In the genomic region with DNA sequence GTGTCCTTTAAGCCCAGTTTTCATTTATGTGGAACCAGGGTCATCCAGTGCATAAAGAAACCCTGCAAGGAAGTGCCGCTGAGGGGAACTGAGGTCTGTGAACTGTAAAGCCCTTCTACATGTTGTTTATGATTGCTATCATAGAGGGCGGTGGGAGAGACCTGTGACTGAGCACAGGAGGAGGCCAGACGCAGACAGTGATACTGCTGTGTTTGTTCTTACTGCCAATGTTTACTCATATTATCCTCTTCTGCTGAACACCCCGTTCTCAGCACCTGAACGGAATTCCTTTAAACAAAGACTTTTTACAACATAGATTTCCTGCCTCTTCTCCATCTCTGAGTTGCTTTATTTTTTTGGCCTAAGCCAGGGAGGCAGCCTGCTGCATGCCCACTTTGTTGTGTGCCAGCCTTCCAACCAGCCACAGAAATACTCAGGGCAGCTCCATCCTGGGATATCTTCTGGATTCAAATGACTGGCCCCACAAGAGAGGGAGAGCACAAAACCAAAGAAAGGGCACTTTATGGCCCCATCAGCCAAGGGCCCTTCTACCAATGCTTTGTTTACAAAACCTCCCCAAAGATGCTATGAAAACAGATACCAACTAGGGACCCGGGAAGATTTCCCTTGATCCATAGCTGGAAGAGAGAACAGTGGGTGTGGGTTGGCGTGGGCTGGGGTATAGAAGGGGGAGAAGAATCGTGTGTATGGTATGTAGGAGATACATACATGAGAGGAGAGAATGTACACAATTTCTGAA, we compare ENCODE assay signal across 10 cellular contexts. TPM values are rescaled to one million over a fixed set of nuclear protein-coding genes. Genes with fewer than 3 reads are reported as not detected.
DNase-seq lines count a peak whose midpoint lies in the region; ATAC-seq, FAIRE-seq and TF ChIP-seq lines count a peak whose summit lies in the region.
"Had no signal": no experiment of that assay in that cellular context is flagged by ENCODE, and none has a peak within 500 bp of the region (broad histone marks: within the 10 kb centered on the region; RNA-seq: fewer than 3 reads in every experiment).

No MANE protein-coding gene starts in this region.

- H3K27me3 ChIP-seq in HepG2 (ENCODE audit: control insufficient read depth in 1 of 2, insufficient read depth in 2 of 2, low read length in 2 of 2) (peaks cover 5 to 56% of the 10 kb centered on the region in 2 experiments; a peak in 4 of 5 replicates), right lobe of liver (no peaks in the 10 kb centered on the region)

- H3K9me3 ChIP-seq in HepG2 (ENCODE audit: low read length) (no peaks in the 10 kb centered on the region), right lobe of liver (no peaks in the 10 kb centered on the region)
- H3K9me3 ChIP-seq: BE2C had no signal

- DNase-seq in HepG2 (ENCODE audit: low spot score) (peak; percentile 18), right lobe of liver (no peak), NCI-H82 (lab: John Stamatoyannopoulos, UW) (no peak), RKO (ENCODE audit: low spot score) (no peak)
- DNase-seq in activated T-helper 2 cell treated with anti-CD3 and anti-CD28 coated beads, Interferon-gamma antibody, Interleukin-2, Interleukin-4, amounts not matched to agents 10 μg/mL and 5 μg/mL and 100 μg/mL, durations not matched to agents 14 hours and 24 hours and 36 hours (ENCODE audit: low spot score): no peak
- no peak for DNase-seq in naive thymus-derived CD8-positive, alpha-beta T cell
- no peak for DNase-seq in activated CD4-positive, alpha-beta memory T cell treated with anti-CD3 and anti-CD28 coated beads for 36 hours
- DNase-seq: BE2C had no signal

- CTCF ChIA-PET in HepG2 (lab: Yijun Ruan, JAX; ENCODE audit: low intra/inter-chr PET ratio, low total read pairs): no interaction called here
- CTCF ChIA-PET in activated CD4-positive, alpha-beta memory T cell treated with anti-CD3 and anti-CD28 coated beads for 36 hours (lab: Charles Lee): no interaction called here

- no peak overlapping the region for H2AFZ ChIP-seq in HepG2 (ENCODE audit: low read length)

- no peak overlapping the region for H3K27ac ChIP-seq in HepG2 (ENCODE audit: extremely low read length, insufficient read depth, low read length)
- H3K27ac ChIP-seq in right lobe of liver: no peak overlapping the region
- H3K27ac ChIP-seq: HL-60 had no signal

- H3K36me3 Mint-ChIP-seq in activated T-helper 2 cell treated with anti-CD3 and anti-CD28 coated beads, Interferon-gamma antibody, Interleukin-2, Interleukin-4, amounts not matched to agents 10 μg/mL and 5 μg/mL and 100 μg/mL, durations not matched to agents 14 hours and 24 hours and 36 hours (ENCODE audit: low read depth): no peaks in the 10 kb centered on the region
- no peaks in the 10 kb centered on the region for H3K36me3 Mint-ChIP-seq in naive thymus-derived CD8-positive, alpha-beta T cell
- H3K36me3 Mint-ChIP-seq in activated CD4-positive, alpha-beta memory T cell treated with anti-CD3 and anti-CD28 coated beads for 36 hours: no peaks in the 10 kb centered on the region

- TF ChIP-seq CTCF in HepG2 (CRISPR knock-in tag; IDR thresholded peaks at IDR 0.05) (no peak), right lobe of liver (IDR thresholded peaks at IDR 0.05) (no peak)

- no peak overlapping the region for H3K4me2 ChIP-seq in HepG2 (ENCODE audit: low read depth, low read length)

- H4K20me1 ChIP-seq in HepG2 (ENCODE audit: insufficient read depth, low read length): peaks cover 3% of the 10 kb centered on the region; the same call in 1 of the 2 replicates

- H3K36me3 ChIP-seq in HepG2 (replicated peaks in 1 of 2; ENCODE audit: control insufficient read depth in 1 of 2, insufficient read depth in 2 of 2, low read length in 2 of 2): no peaks in the 10 kb centered on the region
- no peaks in the 10 kb centered on the region for H3K36me3 ChIP-seq in right lobe of liver
- H3K36me3 ChIP-seq: BE2C had no signal

- no peak for TF ChIP-seq POLR2A in HepG2 (IDR thresholded peaks at IDR 0.05; ENCODE audit: insufficient read depth in 1 of 2, low read depth in 2 of 2, low read length in 2 of 2)
- no peak for TF ChIP-seq POLR2A in right lobe of liver (IDR thresholded peaks at IDR 0.05)

- in situ Hi-C loops in HepG2 (cut with HindIII; ENCODE audit: extremely low pct_ligation_motif_present, low pct_unique_long_range_greater_than_20kb): no loop called here

- H3K4me1 ChIP-seq in HepG2 (ENCODE audit: insufficient read depth, low read length): peaks cover 12% of the 10 kb centered on the region; the same call in 1 of the 2 replicates
- H3K4me1 ChIP-seq in right lobe of liver: peaks cover 0 to 22% (median 0%) of the 10 kb centered on the region in 4 donors
- H3K4me1 ChIP-seq: BE2C had no signal

- POLR2A ChIA-PET in HepG2 (lab: Yijun Ruan, JAX): no interaction called here
- POLR2A ChIA-PET in naive thymus-derived CD8-positive, alpha-beta T cell (lab: Charles Lee): no interaction called here
- POLR2A ChIA-PET in activated CD4-positive, alpha-beta memory T cell treated with anti-CD3 and anti-CD28 coated beads for 36 hours (lab: Charles Lee): no interaction called here

- H3K4me3 Mint-ChIP-seq in activated T-helper 2 cell treated with anti-CD3 and anti-CD28 coated beads, Interferon-gamma antibody, Interleukin-2, Interleukin-4, amounts not matched to agents 10 μg/mL and 5 μg/mL and 100 μg/mL, durations not matched to agents 14 hours and 24 hours and 36 hours (ENCODE audit: low read depth): no peak overlapping the region
- H3K4me3 Mint-ChIP-seq in naive thymus-derived CD8-positive, alpha-beta T cell: peak overlapping the region in 7 of 10 donors; percentile 3 to 43 (median 15)
- H3K4me3 Mint-ChIP-seq in activated CD4-positive, alpha-beta memory T cell treated with anti-CD3 and anti-CD28 coated beads for 36 hours: no peak overlapping the region

- peaks cover 67% of the 10 kb centered on the region for H3K27me3 Mint-ChIP-seq in activated T-helper 2 cell treated with anti-CD3 and anti-CD28 coated beads, Interferon-gamma antibody, Interleukin-2, Interleukin-4, amounts not matched to agents 10 μg/mL and 5 μg/mL and 100 μg/mL, durations not matched to agents 14 hours and 24 hours and 36 hours (ENCODE audit: low read depth)
- peaks cover 14 to 40% (median 30%) of the 10 kb centered on the region in 5 donors for H3K27me3 Mint-ChIP-seq in naive thymus-derived CD8-positive, alpha-beta T cell
- H3K27me3 Mint-ChIP-seq in activated CD4-positive, alpha-beta memory T cell treated with anti-CD3 and anti-CD28 coated beads for 36 hours: peaks cover 52% of the 10 kb centered on the region

- 2% methylated on average over 8 of the region's 8 CpGs for WGBS in HepG2 (ENCODE audit: low lambda C conversion rate)
- 29% methylated on average over 8 of the region's 8 CpGs for WGBS in right lobe of liver (ENCODE audit: insufficient coverage, low coverage, low lambda C conversion rate, missing lambda C conversion rate)

- peaks cover 8% of the 10 kb centered on the region for H3K4me1 Mint-ChIP-seq in activated T-helper 2 cell treated with anti-CD3 and anti-CD28 coated beads, Interferon-gamma antibody, Interleukin-2, Interleukin-4, amounts not matched to agents 10 μg/mL and 5 μg/mL and 100 μg/mL, durations not matched to agents 14 hours and 24 hours and 36 hours (ENCODE audit: low read depth)
- H3K4me1 Mint-ChIP-seq in naive thymus-derived CD8-positive, alpha-beta T cell: peaks cover 0 to 16% (median 9%) of the 10 kb centered on the region in 4 donors
- H3K4me1 Mint-ChIP-seq in activated CD4-positive, alpha-beta memory T cell treated with anti-CD3 and anti-CD28 coated beads for 36 hours (ENCODE audit: low read depth): peaks cover 3% of the 10 kb centered on the region

- no peak overlapping the region for H3K4me3 ChIP-seq in HepG2 (replicated peaks in 1 of 3; ENCODE audit: insufficient read depth in 1 of 3, low read depth in 2 of 3, low read length in 3 of 3)
- no peak overlapping the region for H3K4me3 ChIP-seq in right lobe of liver

- no peaks in the 10 kb centered on the region for H3K9me3 Mint-ChIP-seq in activated T-helper 2 cell treated with anti-CD3 and anti-CD28 coated beads, Interferon-gamma antibody, Interleukin-2, Interleukin-4, amounts not matched to agents 10 μg/mL and 5 μg/mL and 100 μg/mL, durations not matched to agents 14 hours and 24 hours and 36 hours
- H3K9me3 Mint-ChIP-seq in naive thymus-derived CD8-positive, alpha-beta T cell: no peaks in the 10 kb centered on the region
- H3K9me3 Mint-ChIP-seq in activated CD4-positive, alpha-beta memory T cell treated with anti-CD3 and anti-CD28 coated beads for 36 hours: no peaks in the 10 kb centered on the region

- no peak for FAIRE-seq in HepG2 (lab: Jason Lieb, UNC)

- no TSS peak for BruUV-seq in HepG2 (replicated peaks; lab: Mats Ljungman, UMichigan)

- H3K27ac Mint-ChIP-seq in activated T-helper 2 cell treated with anti-CD3 and anti-CD28 coated beads, Interferon-gamma antibody, Interleukin-2, Interleukin-4, amounts not matched to agents 10 μg/mL and 5 μg/mL and 100 μg/mL, durations not matched to agents 14 hours and 24 hours and 36 hours: peak overlapping the region; percentile 36
- H3K27ac Mint-ChIP-seq in naive thymus-derived CD8-positive, alpha-beta T cell: no peak overlapping the region
- H3K27ac Mint-ChIP-seq in activated CD4-positive, alpha-beta memory T cell treated with anti-CD3 and anti-CD28 coated beads for 36 hours: no peak overlapping the region

- no peak overlapping the region for H3K9ac ChIP-seq in HepG2 (ENCODE audit: insufficient read depth, low read depth, low read length)

- TF ChIP-seq RAD21 in HepG2 (CRISPR knock-in tag; IDR thresholded peaks at IDR 0.05): no peak

- ATAC-seq in HepG2 (no peak), right lobe of liver (no peak), HG03460 (IDR thresholded peaks at IDR 0.05; ENCODE audit: unreplicated experiment) (no peak)
- no peak for ATAC-seq in naive thymus-derived CD8-positive, alpha-beta T cell

- intact Hi-C loops in HepG2 (cut with micrococcal nuclease; ENCODE audit: unreplicated experiment) (loop anchor here (5.0 kb wide), 1 partner anchor 164 kb away; no protein-coding TSS in a partner anchor), right lobe of liver (cut with DNase I) (no loop called here)
- intact Hi-C loops in activated T-helper 2 cell treated with anti-CD3 and anti-CD28 coated beads, Interferon-gamma antibody, Interleukin-2, Interleukin-4, amounts not matched to agents 10 μg/mL and 5 μg/mL and 100 μg/mL, durations not matched to agents 14 hours and 24 hours and 36 hours (cut with micrococcal nuclease): loop anchor here (5.0 kb wide), 2 partner anchors 219 to 691 kb away; a partner anchor contains a TSS
- intact Hi-C loops in activated CD4-positive, alpha-beta memory T cell treated with anti-CD3 and anti-CD28 coated beads for 36 hours (cut with micrococcal nuclease): loop anchor here (5.0 to 10.0 kb wide), 3 partner anchors 164 to 448 kb away; a partner anchor contains a TSS

- TF ChIP-seq EP300 in HepG2 (IDR thresholded peaks at IDR 0.05; ENCODE audit: low read depth in 2 of 2, low read length in 2 of 2) (no peak), HepG2 (CRISPR knock-in tag; IDR thresholded peaks at IDR 0.05; ENCODE audit: borderline replicate concordance) (no peak)

- no peaks in the 10 kb centered on the region for H3K79me2 ChIP-seq in HepG2 (ENCODE audit: insufficient read depth, low read length)

RNA-seq across cellular contexts. Expression of a gene that starts 1.1 kb away (rescaled TPM):
- total RNA-seq in HepG2 (2016; rRNA removed; fragmentation: Illumina TruSeq; extraction: Trizol) (0.10 TPM in 1 of 2 replicates, not detected in the other), right lobe of liver (10 to 100 TPM in 3 of 6 experiments, 1 to 10 TPM in 3; 3.7 to 11.4 (median 7.8) TPM)
- not detected in 2 replicates for total RNA-seq in HepG2 (2016; cell fraction: cytosol; rRNA removed; fragmentation: Illumina TruSeq; extraction: Trizol; ENCODE audit: low read depth)
- total RNA-seq in HepG2 (2016; cell fraction: insoluble cytoplasmic fraction; rRNA removed; fragmentation: Illumina TruSeq; extraction: Trizol): 0.04 and 0.09 TPM in 2 replicates
- not detected in 2 replicates for total RNA-seq in HepG2 (2016; cell fraction: membrane; rRNA removed; fragmentation: Illumina TruSeq; extraction: Trizol)
- not detected in 2 replicates for total RNA-seq in HepG2 (2016; cell fraction: nucleus; rRNA removed; fragmentation: Illumina TruSeq; extraction: Trizol)
- polyA plus RNA-seq in HepG2 (2011; rRNA removed): 0.11 and 0.35 TPM in 2 replicates
- 0.14 and 0.15 TPM in 2 replicates for polyA plus RNA-seq in HepG2 (2011; cell fraction: cytosol; rRNA removed)
- polyA plus RNA-seq in HepG2 (2011; cell fraction: nucleus; rRNA removed): 0.14 and 0.24 TPM in 2 replicates
- 0.08 TPM in 1 of 2 replicates, not detected in the other for polyA plus RNA-seq in HepG2 (2012)
- not detected in 2 replicates for polyA plus RNA-seq in HepG2 (2016; cell fraction: cytosol; fragmentation: Illumina TruSeq; extraction: Trizol; ENCODE audit: low read depth)
- 0.09 TPM in 2 replicates for polyA plus RNA-seq in HepG2 (2016; cell fraction: insoluble cytoplasmic fraction; fragmentation: Illumina TruSeq; extraction: Trizol; ENCODE audit: low read depth)
- not detected in 2 replicates for polyA plus RNA-seq in HepG2 (2016; cell fraction: membrane; fragmentation: Illumina TruSeq; extraction: Trizol; ENCODE audit: low read depth)
- not detected in 2 replicates for polyA plus RNA-seq in HepG2 (2016; cell fraction: nucleus; fragmentation: Illumina TruSeq; extraction: Trizol; ENCODE audit: insufficient read depth, low read depth)
- 0.22 and 0.26 TPM in 2 replicates for polyA minus RNA-seq in HepG2 (2011; rRNA and poly(A)+ RNA removed; ENCODE audit: low replicate concordance)
- polyA minus RNA-seq in HepG2 (2011; cell fraction: cytosol; rRNA and poly(A)+ RNA removed): not detected in 2 replicates
- polyA minus RNA-seq in HepG2 (2011; cell fraction: nucleus; rRNA and poly(A)+ RNA removed): 0.26 and 0.50 TPM in 2 replicates
- total RNA-seq in activated T-helper 2 cell treated with anti-CD3 and anti-CD28 coated beads, Interferon-gamma antibody, Interleukin-2, Interleukin-4, amounts not matched to agents 10 μg/mL and 5 μg/mL and 100 μg/mL, durations not matched to agents 14 hours and 24 hours and 36 hours: 5.0 and 5.5 TPM in 2 replicates
- total RNA-seq in naive thymus-derived CD8-positive, alpha-beta T cell: not detected
- polyA plus RNA-seq in naive thymus-derived CD8-positive, alpha-beta T cell: not detected
- total RNA-seq in activated CD4-positive, alpha-beta memory T cell treated with anti-CD3 and anti-CD28 coated beads for 36 hours: 1 to 10 TPM; 2.4 to 2.7 TPM

Comparison
In these comparisons a context has a peak if more than half of its experiments do, and no peak if none do; other contexts are left out.
1. intact Hi-C loops: an anchor here in HepG2 (5.0 kb wide), activated T-helper 2 cell treated with anti-CD3 and anti-CD28 coated beads, Interferon-gamma antibody, Interleukin-2, Interleukin-4, amounts not matched to agents 10 μg/mL and 5 μg/mL and 100 μg/mL, durations not matched to agents 14 hours and 24 hours and 36 hours (5.0 kb wide) and activated CD4-positive, alpha-beta memory T cell treated with anti-CD3 and anti-CD28 coated beads for 36 hours (5.0 to 10.0 kb wide); none called in right lobe of liver.
2. H3K4me3 Mint-ChIP-seq: peak in naive thymus-derived CD8-positive, alpha-beta T cell (7 of 10); none in activated T-helper 2 cell treated with anti-CD3 and anti-CD28 coated beads, Interferon-gamma antibody, Interleukin-2, Interleukin-4, amounts not matched to agents 10 μg/mL and 5 μg/mL and 100 μg/mL, durations not matched to agents 14 hours and 24 hours and 36 hours (single experiment) and activated CD4-positive, alpha-beta memory T cell treated with anti-CD3 and anti-CD28 coated beads for 36 hours (single experiment).